2 cellular contexts compared by ENCODE assay signal in genomic region chr19:5030136-5030820, GRCh38.
TF ChIP-seq lines count a peak whose summit lies in the region.

No MANE protein-coding gene starts in this region.

TF ChIP-seq in A549, 52 proteins besides CTCF, POLR2A, EP300 and RAD21:
- TF ChIP-seq ZC3H11A (IDR thresholded peaks at IDR 0.05) (no peak), HOXA7 (CRISPR knock-in tag; IDR thresholded peaks at IDR 0.05) (no peak), HOXB13 (CRISPR knock-in tag; IDR thresholded peaks at IDR 0.05; ENCODE audit: low read depth) (no peak), HDAC2 (IDR thresholded peaks at IDR 0.05) (no peak), PBX3 (IDR thresholded peaks at IDR 0.05) (no peak), ELK1 (IDR thresholded peaks at IDR 0.05; ENCODE audit: low read depth, low read length) (no peak), ESRRA (IDR thresholded peaks at IDR 0.05; ENCODE audit: borderline replicate concordance, low read length) (no peak), BHLHE40 (IDR thresholded peaks at IDR 0.05; ENCODE audit: low read depth, low read length) (no peak), EHF (CRISPR knock-in tag; IDR thresholded peaks at IDR 0.05) (no peak), NPAS2 (CRISPR knock-in tag; IDR thresholded peaks at IDR 0.05; ENCODE audit: borderline replicate concordance) (no peak), MYC (IDR thresholded peaks at IDR 0.05; ENCODE audit: borderline replicate concordance, low read length) (no peak), SMC3 (IDR thresholded peaks at IDR 0.05) (no peak), BCL3 (IDR thresholded peaks at IDR 0.05) (no peak), FOSL2 (IDR thresholded peaks at IDR 0.05) (no peak), FOSL2 (CRISPR knock-in tag; IDR thresholded peaks at IDR 0.05) (no peak), CBX8 (IDR thresholded peaks at IDR 0.05) (no peak), ZFP36 (IDR thresholded peaks at IDR 0.05; ENCODE audit: borderline replicate concordance, partially characterized antibody) (no peak), NFE2L2 (conservative IDR thresholded peaks at IDR 0.05; ENCODE audit: low read length) (no peak), E2F6 (IDR thresholded peaks at IDR 0.05; ENCODE audit: borderline replicate concordance, low read depth) (no peak), EHMT2 (IDR thresholded peaks at IDR 0.05; ENCODE audit: low read depth) (no peak), JUN (IDR thresholded peaks at IDR 0.05) (no peak)

TF ChIP-seq in HCT116, 20 proteins besides CTCF, POLR2A, EP300 and RAD21:
- TF ChIP-seq TCF7L2 (IDR thresholded peaks at IDR 0.05; ENCODE audit: borderline replicate concordance, extremely low read depth, insufficient read depth, insufficient read length) (no peak), SP1 (IDR thresholded peaks at IDR 0.05; ENCODE audit: low read depth) (no peak), POLR2AphosphoS5 (IDR thresholded peaks at IDR 0.05; ENCODE audit: low read depth, low read length) (no peak), JUND (IDR thresholded peaks at IDR 0.05) (no peak)
TF ChIP-seq in HCT116: peak in this region for 0.
